In the genomic region with DNA sequence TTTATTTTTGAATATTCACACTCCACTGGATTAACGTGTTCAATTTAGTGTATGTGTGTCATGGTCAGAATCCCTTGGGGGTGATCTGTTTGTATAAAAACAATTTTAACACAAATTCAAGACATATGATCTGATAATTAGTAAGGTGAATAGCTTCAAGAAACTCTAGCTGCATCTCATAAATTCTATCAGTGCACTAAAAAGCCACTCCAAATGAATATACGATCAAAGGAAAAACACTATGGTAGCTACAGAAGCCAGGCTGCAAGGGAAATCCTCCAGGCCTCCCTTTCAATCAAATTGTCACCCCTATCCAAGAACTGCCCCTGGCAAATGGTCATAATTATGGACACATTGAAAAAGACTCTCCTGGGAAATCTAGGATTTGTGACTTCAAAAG, we compare ENCODE assay signal across 10 cellular contexts. TPM values are rescaled to one million over a fixed set of nuclear protein-coding genes. Genes with fewer than 3 reads are reported as not detected.
"Had no signal": no experiment of that assay in that cellular context is flagged by ENCODE, and none has a peak within 500 bp of the region (broad histone marks: within the 10 kb centered on the region; RNA-seq: fewer than 3 reads in every experiment).

No MANE protein-coding gene starts in this region.

- ATAC-seq: HCT116, K562 had no signal

- H3K4me3 Mint-ChIP-seq: HFFc6 had no signal

- DNase-seq: GM23248, GOT3, H7, HFFc6, IMR-90, KG1 had no signal

- H3K27ac Mint-ChIP-seq: HFFc6 had no signal

- H3K9me3 Mint-ChIP-seq: HFFc6 had no signal

RNA-seq across cellular contexts. Expression of a gene that starts 12.1 kb away (rescaled TPM):
- total RNA-seq: GM23248, H4, H7, HFFc6, HT1080, IMR-90, K562 had no signal
